Comparison of ENCODE assay signal across 1 cellular context in the genomic region with DNA sequence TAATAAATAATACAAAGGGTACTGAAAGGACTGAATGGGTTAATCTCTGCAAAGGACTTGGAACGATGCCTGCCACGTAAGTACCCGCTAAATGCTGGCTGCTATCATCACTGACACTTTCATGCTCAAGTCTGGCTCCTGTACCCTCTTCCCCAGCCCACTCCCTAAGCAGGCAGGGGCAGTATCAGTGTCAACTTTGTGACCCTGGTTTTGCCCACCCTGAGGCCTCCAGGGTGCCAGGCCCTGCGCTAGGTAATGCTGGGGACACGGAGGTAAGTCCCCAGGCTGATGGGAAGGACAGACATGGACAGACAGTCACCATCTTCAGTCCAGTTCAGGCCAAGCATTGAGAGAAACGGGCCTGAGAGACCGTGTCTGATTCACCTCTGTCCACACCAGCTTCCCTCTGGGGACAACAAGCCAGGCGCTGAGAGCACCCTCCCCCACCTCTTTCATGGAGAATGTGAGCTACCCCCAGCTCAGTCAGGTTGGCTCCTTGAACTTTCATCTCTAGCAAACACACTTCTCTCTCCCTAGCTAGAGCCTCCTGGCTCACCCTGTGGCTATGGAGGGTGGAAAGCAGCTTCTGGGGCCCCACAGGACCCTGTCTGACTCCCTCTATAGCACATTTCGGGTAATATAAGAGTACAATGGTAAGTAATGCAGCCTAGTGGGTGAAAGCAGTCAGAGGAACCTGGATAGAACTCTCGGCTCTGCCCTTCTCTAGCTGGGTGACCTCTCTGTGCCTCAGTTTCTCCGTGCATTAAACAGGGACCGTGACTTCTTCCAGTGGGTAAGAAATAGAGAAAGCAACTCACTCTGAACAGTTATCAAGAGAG.
TF ChIP-seq lines count a peak whose summit lies in the region.

No MANE protein-coding gene starts in this region.

TF ChIP-seq in HepG2, 621 proteins besides CTCF, POLR2A, EP300 and RAD21 (continued from another document and continues in another):
- TF ChIP-seq, protein P1, sequence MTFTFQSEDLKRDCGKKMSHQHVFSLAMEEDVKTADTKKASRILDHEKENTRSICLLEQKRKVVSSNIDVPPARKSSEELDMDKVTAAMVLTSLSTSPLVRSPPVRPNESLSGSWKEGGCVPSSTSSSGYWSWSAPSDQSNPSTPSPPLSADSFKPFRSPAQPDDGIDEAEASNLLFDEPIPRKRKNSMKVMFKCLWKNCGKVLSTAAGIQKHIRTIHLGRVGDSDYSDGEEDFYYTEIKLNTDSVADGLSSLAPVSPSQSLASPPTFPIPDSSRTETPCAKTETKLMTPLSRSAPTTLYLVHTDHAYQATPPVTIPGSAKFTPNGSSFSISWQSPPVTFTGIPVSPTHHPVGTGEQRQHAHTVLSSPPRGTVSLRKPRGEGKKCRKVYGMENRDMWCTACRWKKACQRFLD (CRISPR knock-in tag; IDR thresholded peaks at IDR 0.05; ENCODE audit: borderline replicate concordance), result no peak
- TF ChIP-seq ATM (IDR thresholded peaks at IDR 0.05; ENCODE audit: borderline replicate concordance) (no peak), RBM39 (IDR thresholded peaks at IDR 0.05; ENCODE audit: low read depth, low read length, poor library complexity, severe bottlenecking) (peak; percentile 27), MTF1 (CRISPR knock-in tag; IDR thresholded peaks at IDR 0.05) (no peak), RARG (CRISPR knock-in tag; IDR thresholded peaks at IDR 0.05; ENCODE audit: low read depth) (0 out of 2 replicates have a peak, but pooled peaks have one; percentile 60), DMAP1 (CRISPR knock-in tag; IDR thresholded peaks at IDR 0.05) (peak; percentile 80; the same call in 1 of the 2 replicates), ZNF44 (CRISPR knock-in tag; IDR thresholded peaks at IDR 0.05) (no peak), ZNF589 (CRISPR knock-in tag; conservative IDR thresholded peaks at IDR 0.05) (no peak), POLR2AphosphoS5 (IDR thresholded peaks at IDR 0.05; ENCODE audit: low read depth, low read length) (peak; percentile 76), ZNF749 (CRISPR knock-in tag; IDR thresholded peaks at IDR 0.05; ENCODE audit: borderline replicate concordance) (no peak), ZNF101 (CRISPR knock-in tag; IDR thresholded peaks at IDR 0.05; ENCODE audit: borderline replicate concordance, low read depth) (no peak), RXRA (CRISPR knock-in tag; IDR thresholded peaks at IDR 0.05) (peak; percentile 89), GABPA (IDR thresholded peaks at IDR 0.05; ENCODE audit: low read depth, low read length) (no peak), GABPA (CRISPR knock-in tag; IDR thresholded peaks at IDR 0.05; ENCODE audit: low read depth) (no peak), TOE1 (CRISPR knock-in tag; IDR thresholded peaks at IDR 0.05) (peak; percentile 31; the same call in 1 of the 2 replicates), ZNF124 (CRISPR knock-in tag; IDR thresholded peaks at IDR 0.05) (peak; percentile 73)
- TF ChIP-seq, protein P2, sequence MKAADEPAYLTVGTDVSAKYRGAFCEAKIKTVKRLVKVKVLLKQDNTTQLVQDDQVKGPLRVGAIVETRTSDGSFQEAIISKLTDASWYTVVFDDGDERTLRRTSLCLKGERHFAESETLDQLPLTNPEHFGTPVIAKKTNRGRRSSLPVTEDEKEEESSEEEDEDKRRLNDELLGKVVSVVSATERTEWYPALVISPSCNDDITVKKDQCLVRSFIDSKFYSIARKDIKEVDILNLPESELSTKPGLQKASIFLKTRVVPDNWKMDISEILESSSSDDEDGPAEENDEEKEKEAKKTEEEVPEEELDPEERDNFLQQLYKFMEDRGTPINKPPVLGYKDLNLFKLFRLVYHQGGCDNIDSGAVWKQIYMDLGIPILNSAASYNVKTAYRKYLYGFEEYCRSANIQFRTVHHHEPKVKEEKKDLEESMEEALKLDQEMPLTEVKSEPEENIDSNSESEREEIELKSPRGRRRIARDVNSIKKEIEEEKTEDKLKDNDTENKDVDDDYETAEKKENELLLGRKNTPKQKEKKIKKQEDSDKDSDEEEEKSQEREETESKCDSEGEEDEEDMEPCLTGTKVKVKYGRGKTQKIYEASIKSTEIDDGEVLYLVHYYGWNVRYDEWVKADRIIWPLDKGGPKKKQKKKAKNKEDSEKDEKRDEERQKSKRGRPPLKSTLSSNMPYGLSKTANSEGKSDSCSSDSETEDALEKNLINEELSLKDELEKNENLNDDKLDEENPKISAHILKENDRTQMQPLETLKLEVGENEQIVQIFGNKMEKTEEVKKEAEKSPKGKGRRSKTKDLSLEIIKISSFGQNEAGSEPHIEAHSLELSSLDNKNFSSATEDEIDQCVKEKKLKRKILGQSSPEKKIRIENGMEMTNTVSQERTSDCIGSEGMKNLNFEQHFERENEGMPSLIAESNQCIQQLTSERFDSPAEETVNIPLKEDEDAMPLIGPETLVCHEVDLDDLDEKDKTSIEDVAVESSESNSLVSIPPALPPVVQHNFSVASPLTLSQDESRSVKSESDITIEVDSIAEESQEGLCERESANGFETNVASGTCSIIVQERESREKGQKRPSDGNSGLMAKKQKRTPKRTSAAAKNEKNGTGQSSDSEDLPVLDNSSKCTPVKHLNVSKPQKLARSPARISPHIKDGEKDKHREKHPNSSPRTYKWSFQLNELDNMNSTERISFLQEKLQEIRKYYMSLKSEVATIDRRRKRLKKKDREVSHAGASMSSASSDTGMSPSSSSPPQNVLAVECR (CRISPR knock-in tag; IDR thresholded peaks at IDR 0.05; ENCODE audit: borderline replicate concordance), result peak; percentile 29; the same call in 1 of the 2 replicates
- TF ChIP-seq, protein P3, sequence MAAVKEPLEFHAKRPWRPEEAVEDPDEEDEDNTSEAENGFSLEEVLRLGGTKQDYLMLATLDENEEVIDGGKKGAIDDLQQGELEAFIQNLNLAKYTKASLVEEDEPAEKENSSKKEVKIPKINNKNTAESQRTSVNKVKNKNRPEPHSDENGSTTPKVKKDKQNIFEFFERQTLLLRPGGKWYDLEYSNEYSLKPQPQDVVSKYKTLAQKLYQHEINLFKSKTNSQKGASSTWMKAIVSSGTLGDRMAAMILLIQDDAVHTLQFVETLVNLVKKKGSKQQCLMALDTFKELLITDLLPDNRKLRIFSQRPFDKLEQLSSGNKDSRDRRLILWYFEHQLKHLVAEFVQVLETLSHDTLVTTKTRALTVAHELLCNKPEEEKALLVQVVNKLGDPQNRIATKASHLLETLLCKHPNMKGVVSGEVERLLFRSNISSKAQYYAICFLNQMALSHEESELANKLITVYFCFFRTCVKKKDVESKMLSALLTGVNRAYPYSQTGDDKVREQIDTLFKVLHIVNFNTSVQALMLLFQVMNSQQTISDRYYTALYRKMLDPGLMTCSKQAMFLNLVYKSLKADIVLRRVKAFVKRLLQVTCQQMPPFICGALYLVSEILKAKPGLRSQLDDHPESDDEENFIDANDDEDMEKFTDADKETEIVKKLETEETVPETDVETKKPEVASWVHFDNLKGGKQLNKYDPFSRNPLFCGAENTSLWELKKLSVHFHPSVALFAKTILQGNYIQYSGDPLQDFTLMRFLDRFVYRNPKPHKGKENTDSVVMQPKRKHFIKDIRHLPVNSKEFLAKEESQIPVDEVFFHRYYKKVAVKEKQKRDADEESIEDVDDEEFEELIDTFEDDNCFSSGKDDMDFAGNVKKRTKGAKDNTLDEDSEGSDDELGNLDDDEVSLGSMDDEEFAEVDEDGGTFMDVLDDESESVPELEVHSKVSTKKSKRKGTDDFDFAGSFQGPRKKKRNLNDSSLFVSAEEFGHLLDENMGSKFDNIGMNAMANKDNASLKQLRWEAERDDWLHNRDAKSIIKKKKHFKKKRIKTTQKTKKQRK (IDR thresholded peaks at IDR 0.05; ENCODE audit: low read length), result no peak
- TF ChIP-seq, protein P4, sequence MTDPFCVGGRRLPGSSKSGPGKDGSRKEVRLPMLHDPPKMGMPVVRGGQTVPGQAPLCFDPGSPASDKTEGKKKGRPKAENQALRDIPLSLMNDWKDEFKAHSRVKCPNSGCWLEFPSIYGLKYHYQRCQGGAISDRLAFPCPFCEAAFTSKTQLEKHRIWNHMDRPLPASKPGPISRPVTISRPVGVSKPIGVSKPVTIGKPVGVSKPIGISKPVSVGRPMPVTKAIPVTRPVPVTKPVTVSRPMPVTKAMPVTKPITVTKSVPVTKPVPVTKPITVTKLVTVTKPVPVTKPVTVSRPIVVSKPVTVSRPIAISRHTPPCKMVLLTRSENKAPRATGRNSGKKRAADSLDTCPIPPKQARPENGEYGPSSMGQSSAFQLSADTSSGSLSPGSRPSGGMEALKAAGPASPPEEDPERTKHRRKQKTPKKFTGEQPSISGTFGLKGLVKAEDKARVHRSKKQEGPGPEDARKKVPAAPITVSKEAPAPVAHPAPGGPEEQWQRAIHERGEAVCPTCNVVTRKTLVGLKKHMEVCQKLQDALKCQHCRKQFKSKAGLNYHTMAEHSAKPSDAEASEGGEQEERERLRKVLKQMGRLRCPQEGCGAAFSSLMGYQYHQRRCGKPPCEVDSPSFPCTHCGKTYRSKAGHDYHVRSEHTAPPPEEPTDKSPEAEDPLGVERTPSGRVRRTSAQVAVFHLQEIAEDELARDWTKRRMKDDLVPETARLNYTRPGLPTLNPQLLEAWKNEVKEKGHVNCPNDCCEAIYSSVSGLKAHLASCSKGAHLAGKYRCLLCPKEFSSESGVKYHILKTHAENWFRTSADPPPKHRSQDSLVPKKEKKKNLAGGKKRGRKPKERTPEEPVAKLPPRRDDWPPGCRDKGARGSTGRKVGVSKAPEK (CRISPR knock-in tag; IDR thresholded peaks at IDR 0.05; ENCODE audit: borderline replicate concordance), result no peak
- TF ChIP-seq, protein P5, sequence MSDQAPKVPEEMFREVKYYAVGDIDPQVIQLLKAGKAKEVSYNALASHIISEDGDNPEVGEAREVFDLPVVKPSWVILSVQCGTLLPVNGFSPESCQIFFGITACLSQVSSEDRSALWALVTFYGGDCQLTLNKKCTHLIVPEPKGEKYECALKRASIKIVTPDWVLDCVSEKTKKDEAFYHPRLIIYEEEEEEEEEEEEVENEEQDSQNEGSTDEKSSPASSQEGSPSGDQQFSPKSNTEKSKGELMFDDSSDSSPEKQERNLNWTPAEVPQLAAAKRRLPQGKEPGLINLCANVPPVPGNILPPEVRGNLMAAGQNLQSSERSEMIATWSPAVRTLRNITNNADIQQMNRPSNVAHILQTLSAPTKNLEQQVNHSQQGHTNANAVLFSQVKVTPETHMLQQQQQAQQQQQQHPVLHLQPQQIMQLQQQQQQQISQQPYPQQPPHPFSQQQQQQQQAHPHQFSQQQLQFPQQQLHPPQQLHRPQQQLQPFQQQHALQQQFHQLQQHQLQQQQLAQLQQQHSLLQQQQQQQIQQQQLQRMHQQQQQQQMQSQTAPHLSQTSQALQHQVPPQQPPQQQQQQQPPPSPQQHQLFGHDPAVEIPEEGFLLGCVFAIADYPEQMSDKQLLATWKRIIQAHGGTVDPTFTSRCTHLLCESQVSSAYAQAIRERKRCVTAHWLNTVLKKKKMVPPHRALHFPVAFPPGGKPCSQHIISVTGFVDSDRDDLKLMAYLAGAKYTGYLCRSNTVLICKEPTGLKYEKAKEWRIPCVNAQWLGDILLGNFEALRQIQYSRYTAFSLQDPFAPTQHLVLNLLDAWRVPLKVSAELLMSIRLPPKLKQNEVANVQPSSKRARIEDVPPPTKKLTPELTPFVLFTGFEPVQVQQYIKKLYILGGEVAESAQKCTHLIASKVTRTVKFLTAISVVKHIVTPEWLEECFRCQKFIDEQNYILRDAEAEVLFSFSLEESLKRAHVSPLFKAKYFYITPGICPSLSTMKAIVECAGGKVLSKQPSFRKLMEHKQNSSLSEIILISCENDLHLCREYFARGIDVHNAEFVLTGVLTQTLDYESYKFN (CRISPR knock-in tag; conservative IDR thresholded peaks at IDR 0.05), result peak; percentile 94
- TF ChIP-seq, protein P6, sequence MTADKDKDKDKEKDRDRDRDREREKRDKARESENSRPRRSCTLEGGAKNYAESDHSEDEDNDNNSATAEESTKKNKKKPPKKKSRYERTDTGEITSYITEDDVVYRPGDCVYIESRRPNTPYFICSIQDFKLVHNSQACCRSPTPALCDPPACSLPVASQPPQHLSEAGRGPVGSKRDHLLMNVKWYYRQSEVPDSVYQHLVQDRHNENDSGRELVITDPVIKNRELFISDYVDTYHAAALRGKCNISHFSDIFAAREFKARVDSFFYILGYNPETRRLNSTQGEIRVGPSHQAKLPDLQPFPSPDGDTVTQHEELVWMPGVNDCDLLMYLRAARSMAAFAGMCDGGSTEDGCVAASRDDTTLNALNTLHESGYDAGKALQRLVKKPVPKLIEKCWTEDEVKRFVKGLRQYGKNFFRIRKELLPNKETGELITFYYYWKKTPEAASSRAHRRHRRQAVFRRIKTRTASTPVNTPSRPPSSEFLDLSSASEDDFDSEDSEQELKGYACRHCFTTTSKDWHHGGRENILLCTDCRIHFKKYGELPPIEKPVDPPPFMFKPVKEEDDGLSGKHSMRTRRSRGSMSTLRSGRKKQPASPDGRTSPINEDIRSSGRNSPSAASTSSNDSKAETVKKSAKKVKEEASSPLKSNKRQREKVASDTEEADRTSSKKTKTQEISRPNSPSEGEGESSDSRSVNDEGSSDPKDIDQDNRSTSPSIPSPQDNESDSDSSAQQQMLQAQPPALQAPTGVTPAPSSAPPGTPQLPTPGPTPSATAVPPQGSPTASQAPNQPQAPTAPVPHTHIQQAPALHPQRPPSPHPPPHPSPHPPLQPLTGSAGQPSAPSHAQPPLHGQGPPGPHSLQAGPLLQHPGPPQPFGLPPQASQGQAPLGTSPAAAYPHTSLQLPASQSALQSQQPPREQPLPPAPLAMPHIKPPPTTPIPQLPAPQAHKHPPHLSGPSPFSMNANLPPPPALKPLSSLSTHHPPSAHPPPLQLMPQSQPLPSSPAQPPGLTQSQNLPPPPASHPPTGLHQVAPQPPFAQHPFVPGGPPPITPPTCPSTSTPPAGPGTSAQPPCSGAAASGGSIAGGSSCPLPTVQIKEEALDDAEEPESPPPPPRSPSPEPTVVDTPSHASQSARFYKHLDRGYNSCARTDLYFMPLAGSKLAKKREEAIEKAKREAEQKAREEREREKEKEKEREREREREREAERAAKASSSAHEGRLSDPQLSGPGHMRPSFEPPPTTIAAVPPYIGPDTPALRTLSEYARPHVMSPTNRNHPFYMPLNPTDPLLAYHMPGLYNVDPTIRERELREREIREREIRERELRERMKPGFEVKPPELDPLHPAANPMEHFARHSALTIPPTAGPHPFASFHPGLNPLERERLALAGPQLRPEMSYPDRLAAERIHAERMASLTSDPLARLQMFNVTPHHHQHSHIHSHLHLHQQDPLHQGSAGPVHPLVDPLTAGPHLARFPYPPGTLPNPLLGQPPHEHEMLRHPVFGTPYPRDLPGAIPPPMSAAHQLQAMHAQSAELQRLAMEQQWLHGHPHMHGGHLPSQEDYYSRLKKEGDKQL (CRISPR knock-in tag; IDR thresholded peaks at IDR 0.05; ENCODE audit: low read depth), result 0 out of 2 replicates have a peak, but pooled peaks have one; percentile 15
